Comparison of ENCODE assay signal across 11 cellular contexts in genomic region chr12:119593578-119594398, GRCh38. TPM values are rescaled to one million over a fixed set of nuclear protein-coding genes. Genes with fewer than 3 reads are reported as not detected.
DNase-seq lines count a peak whose midpoint lies in the region; ATAC-seq, FAIRE-seq and TF ChIP-seq lines count a peak whose summit lies in the region.
"Had no signal": no experiment of that assay in that cellular context is flagged by ENCODE, and none has a peak within 500 bp of the region (broad histone marks: within the 10 kb centered on the region; RNA-seq: fewer than 3 reads in every experiment).

Gene TMEM233, plus strand, starts transcription at chr12:119593774. Its CDS starts 75 bp downstream, at chr12:119593849.

- intact Hi-C loops in sciatic nerve (cut with DNase I): no loop called here

- DNase-seq in GOT3 (lab: John Stamatoyannopoulos, UW) (peak; percentile 32), astrocyte (ENCODE audit: low read depth) (peak; percentile 12), sciatic nerve (ENCODE audit: low spot score) (no peak), NCI-H2171 (lab: John Stamatoyannopoulos, UW) (no peak)
- DNase-seq: DND-41, NCI-H1694 had no signal

- H3K79me2 ChIP-seq in astrocyte (ENCODE audit: insufficient read depth, low read length): no peaks in the 10 kb centered on the region

- H3K4me2 ChIP-seq in astrocyte (ENCODE audit: low read length): peak within 1 kb of the TSS; percentile 80

- H3K36me3 ChIP-seq in astrocyte (ENCODE audit: insufficient read depth, low read length): no peaks in the 10 kb centered on the region

- peaks cover 2% of the 10 kb centered on the region for H3K36me3 Mint-ChIP-seq in astrocyte (ENCODE audit: low read depth, unreplicated experiment)

- peaks cover 4% of the 10 kb centered on the region for H3K27me3 ChIP-seq in astrocyte (ENCODE audit: insufficient read depth, low read length)

- H3K27ac Mint-ChIP-seq in astrocyte (ENCODE audit: unreplicated experiment): no peak within 1 kb of the TSS

- H3K4me3 Mint-ChIP-seq in astrocyte (ENCODE audit: unreplicated experiment): peak within 1 kb of the TSS; percentile 87

- no peak for FAIRE-seq in astrocyte (lab: Jason Lieb, UNC)

- peak within 1 kb of the TSS; percentile 63 for H2AFZ ChIP-seq in astrocyte (ENCODE audit: low read depth, low read length)

- H3K9me3 Mint-ChIP-seq in astrocyte (ENCODE audit: unreplicated experiment): no peaks in the 10 kb centered on the region

- H3K4me3 ChIP-seq in astrocyte (ENCODE audit: insufficient read depth, low read depth, low read length) (peak within 1 kb of the TSS; percentile 39), iPS-18c (ENCODE audit: insufficient read depth, low read depth, low read length) (peak within 1 kb of the TSS; percentile 66)
- H3K4me3 ChIP-seq: SK-N-MC had no signal

- H4K20me1 ChIP-seq in astrocyte (ENCODE audit: insufficient read depth, low read length): no peaks in the 10 kb centered on the region

- TF ChIP-seq CTCF in astrocyte (IDR thresholded peaks at IDR 0.05; ENCODE audit: insufficient read depth, low read depth, low read length): no peak

- H3K4me1 ChIP-seq in astrocyte (ENCODE audit: insufficient read depth, low read length): no peaks in the 10 kb centered on the region

- no peaks in the 10 kb centered on the region for H3K9me3 ChIP-seq in astrocyte (ENCODE audit: insufficient read depth, low read depth, low read length)
- peaks cover 3% of the 10 kb centered on the region for H3K9me3 ChIP-seq in iPS-18c (ENCODE audit: control insufficient read depth, insufficient read depth, low read length)

- H3K9ac ChIP-seq in astrocyte (ENCODE audit: low read length): no peak within 1 kb of the TSS

- H3K4me1 Mint-ChIP-seq in astrocyte (ENCODE audit: low read depth, unreplicated experiment): peaks cover 13% of the 10 kb centered on the region

- peaks cover 81% of the 10 kb centered on the region for H3K27me3 Mint-ChIP-seq in astrocyte (ENCODE audit: low read depth, unreplicated experiment)

- no peak within 1 kb of the TSS for H3K27ac ChIP-seq in astrocyte (ENCODE audit: low read depth, low read length)
- H3K27ac ChIP-seq: SK-N-MC had no signal

- peak; percentile 45 for ATAC-seq in sciatic nerve
- ATAC-seq in GM19324 (IDR thresholded peaks at IDR 0.05; ENCODE audit: low FRiP score, unreplicated experiment): no peak
- no peak for ATAC-seq in HG02759 (IDR thresholded peaks at IDR 0.05; ENCODE audit: unreplicated experiment)
- no peak for ATAC-seq in GM18858 (IDR thresholded peaks at IDR 0.05; ENCODE audit: unreplicated experiment)

RNA-seq across cellular contexts. Expression of gene TMEM233, which starts in this region (rescaled TPM):
- not detected in 2 replicates for total RNA-seq in astrocyte
- 0.53 TPM for total RNA-seq in sciatic nerve

Comparison
In these comparisons a context has a peak if more than half of its experiments do, and no peak if none do; other contexts are left out.
1. Peak in DNase-seq, H3K4me3 ChIP-seq and H3K4me2 ChIP-seq in astrocyte; RNA of the gene not detected or under 1 TPM.
2. Peak in ATAC-seq in sciatic nerve; RNA of the gene not detected or under 1 TPM.